In the genomic region with DNA sequence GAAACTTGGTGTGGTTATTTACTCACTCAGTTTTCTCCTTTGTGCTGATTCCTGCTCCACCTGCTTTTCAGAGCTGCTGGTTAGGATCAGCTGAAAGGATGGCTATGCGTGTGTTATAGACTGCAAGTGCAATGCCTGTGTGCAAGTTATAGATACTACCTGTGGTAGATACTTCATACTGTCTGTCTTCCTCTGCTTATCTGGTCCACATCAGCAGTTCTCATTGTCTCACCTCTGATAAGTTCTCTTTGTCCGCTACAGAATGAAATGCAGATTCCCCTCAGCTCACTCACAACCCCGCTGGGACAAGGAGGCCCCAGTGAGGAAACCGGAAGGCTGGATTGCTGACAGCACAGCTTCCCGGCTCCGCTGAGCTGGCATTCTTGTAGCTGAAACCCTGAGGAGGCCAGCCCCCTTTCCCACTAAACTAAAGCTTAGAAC, we compare ENCODE assay signal across 9 cellular contexts. TPM values are rescaled to one million over a fixed set of nuclear protein-coding genes. Genes with fewer than 3 reads are reported as not detected.
DNase-seq lines count a peak whose midpoint lies in the region; ATAC-seq and TF ChIP-seq lines count a peak whose summit lies in the region.
"Had no signal": no experiment of that assay in that cellular context is flagged by ENCODE, and none has a peak within 500 bp of the region (broad histone marks: within the 10 kb centered on the region; RNA-seq: fewer than 3 reads in every experiment).

No MANE protein-coding gene starts in this region.

- H3K9me3 ChIP-seq in neuron (ENCODE audit: low read length) = no peaks in the 10 kb centered on the region

- H3K36me3 Mint-ChIP-seq in activated CD4-positive, alpha-beta memory T cell treated with anti-CD3 and anti-CD28 coated beads, Interleukin-2, amount 10 ng/mL, durations not matched to agents 7 days and 5 days (ENCODE audit: low read depth) = no peaks in the 10 kb centered on the region

- H3K4me1 Mint-ChIP-seq in activated CD4-positive, alpha-beta memory T cell treated with anti-CD3 and anti-CD28 coated beads, Interleukin-2, amount 10 ng/mL, durations not matched to agents 7 days and 5 days = peaks cover 32% of the 10 kb centered on the region

- no peaks in the 10 kb centered on the region for H3K36me3 ChIP-seq in neuron (ENCODE audit: insufficient read depth, low read length)

- peaks cover 15% of the 10 kb centered on the region for H3K27me3 Mint-ChIP-seq in activated CD4-positive, alpha-beta memory T cell treated with anti-CD3 and anti-CD28 coated beads, Interleukin-2, amount 10 ng/mL, durations not matched to agents 7 days and 5 days

- CTCF ChIA-PET in activated CD4-positive, alpha-beta memory T cell treated with anti-CD3 and anti-CD28 coated beads, Interleukin-2, amount 10 ng/mL, durations not matched to agents 7 days and 5 days (lab: Charles Lee) = interaction anchor here (2.5 kb wide), 1 partner anchor 65 kb away, joined by 10 read pairs; the partner anchor contains the start of gene RNF141
- CTCF ChIA-PET in RWPE1 (lab: Yijun Ruan, JAX) = no interaction called here

- H3K27ac ChIP-seq in RWPE1 = no peak overlapping the region

- no peak overlapping the region for H3K4me3 Mint-ChIP-seq in activated CD4-positive, alpha-beta memory T cell treated with anti-CD3 and anti-CD28 coated beads, Interleukin-2, amount 10 ng/mL, durations not matched to agents 7 days and 5 days

- ATAC-seq in HG03432 (IDR thresholded peaks at IDR 0.05; ENCODE audit: unreplicated experiment) (no peak), HG02981 (IDR thresholded peaks at IDR 0.05; ENCODE audit: unreplicated experiment) (no peak)

- peak; percentile 48 for DNase-seq in Ammon's horn (ENCODE audit: low spot score)
- DNase-seq in RPMI8226 = peak; percentile 84
- DNase-seq in fibroblast of the conjunctiva (ENCODE audit: low read depth) = peak; percentile 43
- DNase-seq in activated CD4-positive, alpha-beta memory T cell treated with anti-CD3 and anti-CD28 coated beads, Interleukin-2, amount 10 ng/mL, durations not matched to agents 7 days and 5 days = no peak
- no peak for DNase-seq in RWPE1 (ENCODE audit: low spot score)
- DNase-seq: DMS 273 treated with DMSO at 0.1 percent for 48 hours had no signal

- H3K4me1 ChIP-seq in neuron (ENCODE audit: insufficient read depth, low read length) = peaks cover 10% of the 10 kb centered on the region

- POLR2A ChIA-PET in activated CD4-positive, alpha-beta memory T cell treated with anti-CD3 and anti-CD28 coated beads, Interleukin-2, amount 10 ng/mL, durations not matched to agents 7 days and 5 days (lab: Charles Lee) = interaction anchor here (1.6 to 2.6 kb wide), 2 partner anchors 10 to 65 kb away, joined by 3 to 8 read pairs; partner anchors contain the start of gene RNF141
- POLR2A ChIA-PET in RWPE1 (lab: Yijun Ruan, JAX; ENCODE audit: low non-redundant PET) = no interaction called here

- H3K4me3 ChIP-seq in neuron (ENCODE audit: low read length) = peak overlapping the region; percentile 18

- H2AFZ ChIP-seq in neuron (ENCODE audit: low read depth, low read length) = peak overlapping the region; percentile 30

- no peaks in the 10 kb centered on the region for H3K27me3 ChIP-seq in neuron (ENCODE audit: insufficient read depth, low read length)

- no peak overlapping the region for H3K27ac Mint-ChIP-seq in activated CD4-positive, alpha-beta memory T cell treated with anti-CD3 and anti-CD28 coated beads, Interleukin-2, amount 10 ng/mL, durations not matched to agents 7 days and 5 days

- H3K9me3 Mint-ChIP-seq in activated CD4-positive, alpha-beta memory T cell treated with anti-CD3 and anti-CD28 coated beads, Interleukin-2, amount 10 ng/mL, durations not matched to agents 7 days and 5 days = no peaks in the 10 kb centered on the region

- TF ChIP-seq CTCF in RWPE1 (conservative IDR thresholded peaks at IDR 0.05; ENCODE audit: low read depth) = no peak

RNA-seq across cellular contexts. Expression of gene LYVE1, which starts 37.5 kb away (rescaled TPM):
- total RNA-seq in activated CD4-positive, alpha-beta memory T cell treated with anti-CD3 and anti-CD28 coated beads, Interleukin-2, amount 10 ng/mL, durations not matched to agents 7 days and 5 days = not detected

Comparison
In these comparisons a context has a peak if more than half of its experiments do, and no peak if none do; other contexts are left out.
1. DNase-seq: peak in Ammon's horn (single experiment), RPMI8226 (single experiment) and fibroblast of the conjunctiva (single experiment); none in activated CD4-positive, alpha-beta memory T cell treated with anti-CD3 and anti-CD28 coated beads, Interleukin-2, amount 10 ng/mL, durations not matched to agents 7 days and 5 days (single experiment) and RWPE1 (single experiment).